In the genomic region with DNA sequence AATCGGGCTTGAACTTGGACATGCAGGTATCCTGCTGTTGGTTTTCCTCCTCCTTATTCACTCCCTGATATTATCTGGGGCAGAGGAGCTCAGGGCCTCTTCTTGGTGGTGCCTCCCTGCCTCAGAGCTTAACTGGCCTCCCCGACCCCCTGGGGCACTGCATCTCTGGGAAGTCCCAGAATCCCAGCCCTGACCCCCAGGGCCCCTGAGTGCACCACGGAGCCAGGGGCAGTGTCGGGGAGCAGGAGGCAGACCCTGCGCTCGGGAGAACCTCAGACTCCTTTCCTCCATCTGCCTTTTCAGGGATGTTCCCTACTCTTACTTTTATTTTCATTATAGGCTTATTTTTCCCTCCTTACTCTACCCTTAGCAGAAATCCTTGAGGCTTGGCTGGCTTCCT, we compare ENCODE assay signal across 17 cellular contexts.
DNase-seq lines count a peak whose midpoint lies in the region; ATAC-seq, FAIRE-seq and TF ChIP-seq lines count a peak whose summit lies in the region.
"Had no signal": no experiment of that assay in that cellular context is flagged by ENCODE, and none has a peak within 500 bp of the region (broad histone marks: within the 10 kb centered on the region; RNA-seq: fewer than 3 reads in every experiment).

No MANE protein-coding gene starts in this region.

- H3K79me1 ChIP-seq in H1 (ENCODE audit: low read depth, low read length) (no peaks in the 10 kb centered on the region), trophoblast cell (ENCODE audit: low read length) (no peaks in the 10 kb centered on the region)

- H3K36me3 ChIP-seq in H1 (ENCODE audit: control insufficient read depth in 2 of 4, insufficient read depth in 4 of 4, low read length in 3 of 4) (no peaks in the 10 kb centered on the region), trophoblast cell (ENCODE audit: control insufficient read depth in 1 of 2, insufficient read depth in 2 of 2, low read length in 2 of 2) (no peaks in the 10 kb centered on the region)

- H3K4me3 Mint-ChIP-seq in activated naive CD8-positive, alpha-beta T cell treated with anti-CD3 and anti-CD28 coated beads, Interleukin-2, amount 50 U/mL, for 24 hours, result no peak overlapping the region
- H3K4me3 Mint-ChIP-seq: IgD-negative memory B cell had no signal

- H3K9me3 ChIP-seq in H1 (ENCODE audit: insufficient read depth in 2 of 2, low read depth in 1 of 2, low read length in 1 of 2), result no peaks in the 10 kb centered on the region; a peak in 1 of 4 replicates
- peaks cover 13% of the 10 kb centered on the region for H3K9me3 ChIP-seq in trophoblast cell (ENCODE audit: insufficient read depth, low read depth, low read length)

- H2BK5ac ChIP-seq in H1 (ENCODE audit: low read depth, low read length), result peak overlapping the region; percentile 13; the same call in 1 of the 2 replicates
- H2BK5ac ChIP-seq in trophoblast cell (ENCODE audit: low read depth, low read length, poor library complexity), result no peak overlapping the region

- peak; percentile 10 for DNase-seq in activated CD8-positive, alpha-beta memory T cell treated with anti-CD3 and anti-CD28 coated beads, Interleukin-2, amount 50 U/mL, for 48 hours
- no peak for DNase-seq in activated CD8-positive, alpha-beta memory T cell treated with anti-CD3 and anti-CD28 coated beads for 24 hours
- DNase-seq in H1 (ENCODE audit: low read depth in 1 of 2, low spot score in 2 of 2), result peak in 1 of 2 experiments; percentile 44
- no peak for DNase-seq in trophoblast cell
- peak; percentile 26 for DNase-seq in ureter (ENCODE audit: low spot score)
- DNase-seq in GM20000 (ENCODE audit: low spot score), result no peak
- no peak for DNase-seq in NCI-H1417 (lab: John Stamatoyannopoulos, UW)
- no peak for DNase-seq in activated naive CD8-positive, alpha-beta T cell treated with anti-CD3 and anti-CD28 coated beads, Interleukin-2, amount 50 U/mL, for 24 hours
- DNase-seq: 8988T, DMS 273 treated with DMSO at 0.1 percent for 48 hours, DND-41, Karpas-422, OCI-M1, Right ventricle myocardium superior had no signal

- H2BK15ac ChIP-seq in H1 (ENCODE audit: low read length), result 0 out of 2 replicates have a peak overlapping the region, but pooled peaks have one; percentile 31

- H3K18ac ChIP-seq in H1 (ENCODE audit: extremely low read depth, low read length) (no peak overlapping the region), trophoblast cell (ENCODE audit: low read length) (no peak overlapping the region)

- H3K4me1 ChIP-seq in H1 (replicated peaks in 1 of 4; ENCODE audit: control insufficient read depth in 3 of 4, insufficient read depth in 4 of 4, low read length in 3 of 4), result peaks cover 0 to 4% (median 1%) of the 10 kb centered on the region in 4 experiments; a peak in 3 of 7 replicates
- no peaks in the 10 kb centered on the region for H3K4me1 ChIP-seq in trophoblast cell (ENCODE audit: control insufficient read depth in 1 of 2, insufficient read depth in 2 of 2, low read length in 2 of 2)

- H3K27ac ChIP-seq in H1 (ENCODE audit: low read depth, low read length) (no peak overlapping the region), trophoblast cell (ENCODE audit: low read depth, low read length) (no peak overlapping the region)

- H3K23ac ChIP-seq in H1 (ENCODE audit: insufficient read length), result no peak overlapping the region
- H3K23ac ChIP-seq in trophoblast cell (ENCODE audit: low read length), result no peak overlapping the region

- H2BK12ac ChIP-seq in H1 (ENCODE audit: low read depth, low read length) (no peak overlapping the region), trophoblast cell (ENCODE audit: low read length) (no peak overlapping the region)

- H3K27me3 ChIP-seq in H1 (replicated peaks in 1 of 4; ENCODE audit: control insufficient read depth in 3 of 4, extremely low read depth in 1 of 4, insufficient read depth in 3 of 4, low read length in 3 of 4), result 0 out of 7 replicates have a peak, but pooled peaks cover 0 to 2% (median 0%) of the 10 kb centered on the region in 4 experiments
- H3K27me3 ChIP-seq in trophoblast cell (ENCODE audit: insufficient read depth, low read length), result no peaks in the 10 kb centered on the region

- POLR2A ChIA-PET in H1 (lab: Charles Lee; ENCODE audit: partially characterized antibody), result no interaction called here

- no peak for ATAC-seq in activated naive CD8-positive, alpha-beta T cell treated with anti-CD3 and anti-CD28 coated beads, Interleukin-2, amount 50 U/mL, for 24 hours
- ATAC-seq: HCT116 had no signal

- TF ChIP-seq POLR2A in H1 (IDR thresholded peaks at IDR 0.05; ENCODE audit: control extremely low read depth in 1 of 2, low read depth in 2 of 2, low read length in 2 of 2), result no peak

- CTCF ChIA-PET in H1 (lab: Charles Lee; ENCODE audit: partially characterized antibody), result interaction anchor here (1.1 to 1.3 kb wide), 2 partner anchors 14 to 18 kb away, joined by 3 to 4 read pairs; no protein-coding TSS in a partner anchor

- TF ChIP-seq CTCF in H1 (IDR thresholded peaks at IDR 0.05; ENCODE audit: control extremely low read depth in 1 of 3, insufficient read depth in 1 of 3, low read depth in 1 of 3, low read length in 3 of 3) (no peak), GM20000 (IDR thresholded peaks at IDR 0.05; ENCODE audit: extremely low read depth, missing control alignments) (no peak)

- no peak for TF ChIP-seq RAD21 in H1 (IDR thresholded peaks at IDR 0.05 in 1 of 2, conservative IDR thresholded peaks at IDR 0.05 in 1 of 2; ENCODE audit: low read depth in 2 of 2, low read length in 2 of 2)

- 63% methylated on average over 6 of the region's 6 CpGs; no CpG with 5 or more reads in 1 of the 2 experiments for WGBS in H1 (ENCODE audit: extremely low coverage in 1 of 2, insufficient coverage in 1 of 2, insufficient read length in 1 of 2, insufficient replicate concordance in 2 of 2, low coverage in 1 of 2, low lambda C conversion rate in 2 of 2, missing lambda C conversion rate in 1 of 2), 2 experiments
- WGBS in trophoblast cell (ENCODE audit: extremely low coverage, insufficient coverage, insufficient read length), result no CpG with 5 or more reads among the region's 6 CpGs

- H3K27me3 Mint-ChIP-seq in activated naive CD8-positive, alpha-beta T cell treated with anti-CD3 and anti-CD28 coated beads, Interleukin-2, amount 50 U/mL, for 24 hours, result no peaks in the 10 kb centered on the region
- H3K27me3 Mint-ChIP-seq: IgD-negative memory B cell had no signal

- no peak overlapping the region for H2BK20ac ChIP-seq in H1 (ENCODE audit: low read length)

- H3K9me3 Mint-ChIP-seq in activated naive CD8-positive, alpha-beta T cell treated with anti-CD3 and anti-CD28 coated beads, Interleukin-2, amount 50 U/mL, for 24 hours, result peaks cover 11% of the 10 kb centered on the region

- H3K4me3 ChIP-seq in H1 (ENCODE audit: extremely low read depth in 1 of 4, insufficient read depth in 2 of 4, low read depth in 3 of 4, low read length in 4 of 4) (no peak overlapping the region), trophoblast cell (ENCODE audit: low read depth, low read length) (peak overlapping the region; percentile 13)

- H2AFZ ChIP-seq in H1 (ENCODE audit: low read length) (0 out of 2 replicates have a peak overlapping the region, but pooled peaks have one; percentile 82), trophoblast cell (ENCODE audit: insufficient read depth, low read length, poor library complexity) (no peak overlapping the region)

- H3K9ac ChIP-seq in H1 (replicated peaks in 1 of 4; ENCODE audit: extremely low read depth in 1 of 4, low read depth in 3 of 4, low read length in 3 of 4) (no peak overlapping the region), trophoblast cell (ENCODE audit: low read length) (no peak overlapping the region)

- FAIRE-seq in H1 (lab: Jason Lieb, UNC), result no peak
- FAIRE-seq: HTR-8/SVneo had no signal

- H2BK120ac ChIP-seq in H1 (replicated peaks; ENCODE audit: low read depth, low read length) (no peak overlapping the region), trophoblast cell (ENCODE audit: insufficient read depth, low read length, poor library complexity) (no peak overlapping the region)

- no peak overlapping the region for H4K5ac ChIP-seq in H1 (ENCODE audit: insufficient read length, low read depth, low read length)

- no peak overlapping the region for H3K4me2 ChIP-seq in H1 (ENCODE audit: insufficient read depth in 1 of 2, low read depth in 2 of 2, low read length in 2 of 2)
- H3K4me2 ChIP-seq in trophoblast cell (ENCODE audit: low read length), result no peak overlapping the region

- TF ChIP-seq EP300 in H1 (IDR thresholded peaks at IDR 0.05; ENCODE audit: borderline replicate concordance in 1 of 2, low read depth in 2 of 2, low read length in 2 of 2), result no peak

- no peaks in the 10 kb centered on the region for H3K23me2 ChIP-seq in H1 (ENCODE audit: low read depth, low read length)

- H2AK5ac ChIP-seq in H1 (ENCODE audit: low read depth, low read length) (no peak overlapping the region), trophoblast cell (ENCODE audit: low read length) (no peak overlapping the region)

- H3K4ac ChIP-seq in H1 (replicated peaks; ENCODE audit: insufficient read length, low read depth, low read length) (no peak overlapping the region), trophoblast cell (ENCODE audit: low read depth, low read length) (no peak overlapping the region)

- no peak overlapping the region for H3K27ac Mint-ChIP-seq in activated naive CD8-positive, alpha-beta T cell treated with anti-CD3 and anti-CD28 coated beads, Interleukin-2, amount 50 U/mL, for 24 hours

- no peaks in the 10 kb centered on the region for H3K36me3 Mint-ChIP-seq in activated naive CD8-positive, alpha-beta T cell treated with anti-CD3 and anti-CD28 coated beads, Interleukin-2, amount 50 U/mL, for 24 hours (ENCODE audit: low read depth)
- H3K36me3 Mint-ChIP-seq: IgD-negative memory B cell had no signal

- no peak overlapping the region for H4K12ac ChIP-seq in trophoblast cell (ENCODE audit: low read depth, low read length)

- H3K4me1 Mint-ChIP-seq in activated naive CD8-positive, alpha-beta T cell treated with anti-CD3 and anti-CD28 coated beads, Interleukin-2, amount 50 U/mL, for 24 hours, result no peaks in the 10 kb centered on the region
- H3K4me1 Mint-ChIP-seq: IgD-negative memory B cell had no signal

- H3K79me2 ChIP-seq in H1 (ENCODE audit: control insufficient read depth in 1 of 2, insufficient read depth in 2 of 2, low read length in 2 of 2) (no peaks in the 10 kb centered on the region), trophoblast cell (ENCODE audit: control insufficient read depth, insufficient read depth, low read length, poor library complexity) (no peaks in the 10 kb centered on the region)

- peak overlapping the region; percentile 7 for H4K91ac ChIP-seq in H1 (replicated peaks; ENCODE audit: insufficient read length, low read length)
- no peak overlapping the region for H4K91ac ChIP-seq in trophoblast cell (ENCODE audit: low read depth, low read length)

- H3K14ac ChIP-seq in H1 (ENCODE audit: insufficient read length) (no peak overlapping the region), trophoblast cell (ENCODE audit: low read length) (no peak overlapping the region)

- H4K20me1 ChIP-seq in H1 (replicated peaks in 1 of 2; ENCODE audit: control insufficient read depth in 1 of 2, insufficient read depth in 2 of 2, low read length in 2 of 2), result no peaks in the 10 kb centered on the region

- no peak overlapping the region for H3K56ac ChIP-seq in H1 (replicated peaks; ENCODE audit: insufficient read length, low read depth, low read length)

- no peak overlapping the region for H4K8ac ChIP-seq in H1 (ENCODE audit: extremely low read depth, insufficient read depth, low read length)
- H4K8ac ChIP-seq in trophoblast cell (ENCODE audit: low read depth, low read length), result no peak overlapping the region

Comparison
In these comparisons a context has a peak if more than half of its experiments do, and no peak if none do; other contexts are left out.
1. DNase-seq: peak in activated CD8-positive, alpha-beta memory T cell treated with anti-CD3 and anti-CD28 coated beads, Interleukin-2, amount 50 U/mL, for 48 hours (single experiment) and ureter (single experiment); none in activated CD8-positive, alpha-beta memory T cell treated with anti-CD3 and anti-CD28 coated beads for 24 hours (single experiment), trophoblast cell (0 of 2), GM20000 (single experiment), NCI-H1417 (0 of 3) and activated naive CD8-positive, alpha-beta T cell treated with anti-CD3 and anti-CD28 coated beads, Interleukin-2, amount 50 U/mL, for 24 hours (single experiment).